In the genomic region with DNA sequence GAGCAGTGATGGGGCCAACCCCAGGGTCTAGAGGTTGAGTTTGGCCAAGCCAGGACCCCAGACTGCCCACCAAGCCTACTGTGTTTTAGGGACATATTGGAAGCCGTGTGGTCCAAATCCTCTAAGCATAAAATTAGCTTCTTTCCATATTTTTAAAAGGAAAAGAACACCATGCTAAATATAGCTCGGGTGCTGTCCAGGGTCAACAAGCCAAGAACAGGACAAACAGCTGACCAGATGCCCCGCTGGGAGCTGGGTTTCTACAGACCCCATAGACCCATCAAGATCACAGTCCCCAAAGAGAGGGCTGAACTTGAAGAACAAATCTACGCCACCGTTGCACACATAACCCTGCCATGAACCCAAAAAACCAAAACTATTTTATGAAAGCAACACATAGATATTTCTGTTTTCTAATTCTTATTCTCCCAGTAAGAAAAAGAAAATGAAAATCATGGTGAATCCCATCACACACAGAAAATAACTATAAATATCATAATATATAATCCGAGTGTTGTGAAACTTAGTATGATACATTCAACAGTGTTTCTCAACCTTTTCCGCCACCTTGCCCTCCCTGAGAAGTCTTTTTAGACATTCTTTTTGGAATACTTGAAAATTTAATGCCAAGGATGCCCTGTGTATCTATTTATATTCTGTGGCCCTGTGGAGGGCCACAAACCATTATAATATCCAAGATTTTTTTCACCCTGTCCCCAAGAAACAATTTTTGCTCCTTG, we compare ENCODE assay signal across 15 cellular contexts. TPM values are rescaled to one million over a fixed set of nuclear protein-coding genes. Genes with fewer than 3 reads are reported as not detected.
"Had no signal": no experiment of that assay in that cellular context is flagged by ENCODE, and none has a peak within 500 bp of the region (broad histone marks: within the 10 kb centered on the region; RNA-seq: fewer than 3 reads in every experiment).

No MANE protein-coding gene starts in this region.

- ATAC-seq: activated CD8-positive, alpha-beta T cell treated with anti-CD3 and anti-CD28 coated beads, Interleukin-2, amount 10 ng/mL, durations not matched to agents 7 days and 5 days; effector memory CD8-positive, alpha-beta T cell; stimulated activated naive B cell treated with anti-CD40 and anti-IgM and Interleukin-4, amounts not matched to agents 10 μg/mL and 1 μg/mL and 100 μg/mL, for 72 hours had no signal

- DNase-seq: activated CD4-positive, alpha-beta T cell treated with anti-CD3 and anti-CD28 coated beads, Interleukin-2, amount 10 ng/mL, durations not matched to agents 24 days and 14 days; activated CD4-positive, CD25-positive, alpha-beta regulatory T cell; activated CD8-positive, alpha-beta memory T cell treated with anti-CD3 and anti-CD28 coated beads, Interleukin-2, amount 50 U/mL, for 4 hours; activated CD8-positive, alpha-beta T cell treated with anti-CD3 and anti-CD28 coated beads, Interleukin-2, amount 10 ng/mL, durations not matched to agents 7 days and 5 days; activated effector memory CD4-positive, alpha-beta T cell treated with anti-CD3 and anti-CD28 coated beads, Interleukin-2, amount 50 U/mL, for 16 hours; activated T-cell treated with anti-CD3 and anti-CD28 coated beads, Interleukin-2, amount 50 U/mL, for 48 hours; cerebellar nuclear complex; dermis blood vessel endothelial cell; effector memory CD8-positive, alpha-beta T cell; immature natural killer cell; stimulated activated CD4-positive, alpha-beta T cell treated with anti-CD3 and anti-CD28 coated beads, Interleukin-2, amount 100 ng/mL, for 48 hours; stimulated activated naive B cell treated with anti-CD40 and anti-IgM and Interleukin-4, amounts not matched to agents 10 μg/mL and 1 μg/mL and 100 μg/mL, for 72 hours had no signal

RNA-seq across cellular contexts. Expression of gene FHAD1, which starts 36.2 kb away (rescaled TPM):
- total RNA-seq: activated CD4-positive, alpha-beta T cell treated with anti-CD3 and anti-CD28 coated beads, Interleukin-2, amount 10 ng/mL, durations not matched to agents 24 days and 14 days; lung microvascular endothelial cell; osteocyte had no signal

RNA-seq across cellular contexts. Expression of gene TMEM51, which starts 57.3 kb away (rescaled TPM):
- total RNA-seq: T-helper 2 cell treated with Interferon-gamma antibody and Interleukin-4, amounts not matched to agents 100 ng/mL and 5 ng/mL, for 36 hours had no signal
- polyA plus RNA-seq: immature natural killer cell had no signal
